Comparison of ENCODE assay signal across 1 cellular context in the genomic region with DNA sequence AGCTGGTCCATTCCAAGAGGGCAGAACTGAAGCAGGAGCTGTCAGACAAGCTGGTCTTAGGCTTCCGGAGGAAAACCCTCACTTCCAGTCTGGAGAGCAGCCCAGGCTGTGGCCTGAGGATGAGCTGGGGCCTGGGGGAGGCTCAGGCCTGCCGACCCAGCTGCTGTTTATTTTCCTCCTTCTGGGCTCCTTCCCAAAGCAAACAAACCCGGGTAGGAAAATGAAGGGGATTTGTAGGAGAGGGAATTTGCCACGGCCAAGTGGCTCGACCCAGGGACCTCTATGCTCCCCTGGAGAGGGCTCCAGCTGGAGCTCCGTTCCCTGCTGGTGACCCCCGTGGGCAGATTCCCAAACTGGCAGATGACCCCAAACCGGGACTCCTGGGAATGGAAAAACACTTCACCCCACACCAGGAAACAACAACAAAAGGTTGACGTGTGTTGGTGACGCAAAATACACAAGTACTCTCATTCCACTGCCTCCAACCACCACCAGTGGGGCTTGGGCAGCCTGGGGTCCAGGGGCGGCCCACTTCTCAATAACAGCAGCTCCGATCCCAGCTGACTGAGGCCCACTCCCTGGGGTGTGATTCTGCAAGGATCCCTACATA.
TF ChIP-seq lines count a peak whose summit lies in the region.

No MANE protein-coding gene starts in this region.

TF ChIP-seq in HepG2, 621 proteins besides CTCF, POLR2A, EP300 and RAD21 (continued from another document and continues in another):
- TF ChIP-seq ZBTB26 (CRISPR knock-in tag; IDR thresholded peaks at IDR 0.05; ENCODE audit: borderline replicate concordance) (peak; percentile 50; the same call in 1 of the 2 replicates), RXRB (CRISPR knock-in tag; IDR thresholded peaks at IDR 0.05; ENCODE audit: borderline replicate concordance) (peak; percentile 38), KDM2A (CRISPR knock-in tag; IDR thresholded peaks at IDR 0.05; ENCODE audit: borderline replicate concordance, low read depth) (peak; percentile 62), ZNF629 (CRISPR knock-in tag; conservative IDR thresholded peaks at IDR 0.05) (no peak; the same call in 1 of the 2 replicates), ZNF576 (CRISPR knock-in tag; IDR thresholded peaks at IDR 0.05) (0 out of 2 replicates have a peak, but pooled peaks have one; percentile 47), PAXIP1 (CRISPR knock-in tag; conservative IDR thresholded peaks at IDR 0.05) (peak; percentile 74), SMAD3 (CRISPR knock-in tag; IDR thresholded peaks at IDR 0.05) (peak; percentile 35; the same call in 1 of the 2 replicates), ZNF333 (CRISPR knock-in tag; IDR thresholded peaks at IDR 0.05; ENCODE audit: borderline replicate concordance) (0 out of 2 replicates have a peak, but pooled peaks have one; percentile 35), ZNF296 (CRISPR knock-in tag; conservative IDR thresholded peaks at IDR 0.05) (no peak; the same call in 1 of the 2 replicates), KLF15 (CRISPR knock-in tag; IDR thresholded peaks at IDR 0.05; ENCODE audit: borderline replicate concordance) (peak; percentile 61; the same call in 1 of the 2 replicates), HDAC1 (CRISPR knock-in tag; IDR thresholded peaks at IDR 0.05) (peak; percentile 80; the same call in 1 of the 2 replicates), MYC (CRISPR knock-in tag; IDR thresholded peaks at IDR 0.05; ENCODE audit: borderline replicate concordance) (no peak; the same call in 1 of the 2 replicates), BRCA1 (CRISPR knock-in tag; IDR thresholded peaks at IDR 0.05) (no peak), FIP1L1 (IDR thresholded peaks at IDR 0.05; ENCODE audit: borderline replicate concordance, insufficient read depth, low read depth, low read length) (no peak), ZNF496 (CRISPR knock-in tag; IDR thresholded peaks at IDR 0.05; ENCODE audit: insufficient replicate concordance) (no peak), ZSCAN9 (CRISPR knock-in tag; IDR thresholded peaks at IDR 0.05; ENCODE audit: borderline replicate concordance) (no peak), ZNF564 (CRISPR knock-in tag; IDR thresholded peaks at IDR 0.05) (no peak), ZNF275 (CRISPR knock-in tag; IDR thresholded peaks at IDR 0.05; ENCODE audit: borderline replicate concordance) (no peak), ZKSCAN1 (IDR thresholded peaks at IDR 0.05; ENCODE audit: low read length) (no peak), GMEB2 (CRISPR knock-in tag; IDR thresholded peaks at IDR 0.05; ENCODE audit: low read depth) (no peak), FOXK1 (CRISPR knock-in tag; IDR thresholded peaks at IDR 0.05; ENCODE audit: borderline replicate concordance, low read depth) (peak; percentile 62; the same call in 1 of the 2 replicates), ZC3H4 (CRISPR knock-in tag; IDR thresholded peaks at IDR 0.05; ENCODE audit: borderline replicate concordance) (no peak), RFXANK (CRISPR knock-in tag; IDR thresholded peaks at IDR 0.05) (no peak), PAWR (CRISPR knock-in tag; IDR thresholded peaks at IDR 0.05; ENCODE audit: borderline replicate concordance) (0 out of 2 replicates have a peak, but pooled peaks have one; percentile 49), KAT8 (CRISPR knock-in tag; IDR thresholded peaks at IDR 0.05) (peak; percentile 74), RBM22 (optimal IDR thresholded peaks at IDR 0.05; ENCODE audit: low read length) (no peak), ZNF773 (CRISPR knock-in tag; IDR thresholded peaks at IDR 0.05; ENCODE audit: borderline replicate concordance) (no peak), ONECUT2 (CRISPR knock-in tag; IDR thresholded peaks at IDR 0.05) (0 out of 2 replicates have a peak, but pooled peaks have one; percentile 32)
- TF ChIP-seq, protein P1, sequence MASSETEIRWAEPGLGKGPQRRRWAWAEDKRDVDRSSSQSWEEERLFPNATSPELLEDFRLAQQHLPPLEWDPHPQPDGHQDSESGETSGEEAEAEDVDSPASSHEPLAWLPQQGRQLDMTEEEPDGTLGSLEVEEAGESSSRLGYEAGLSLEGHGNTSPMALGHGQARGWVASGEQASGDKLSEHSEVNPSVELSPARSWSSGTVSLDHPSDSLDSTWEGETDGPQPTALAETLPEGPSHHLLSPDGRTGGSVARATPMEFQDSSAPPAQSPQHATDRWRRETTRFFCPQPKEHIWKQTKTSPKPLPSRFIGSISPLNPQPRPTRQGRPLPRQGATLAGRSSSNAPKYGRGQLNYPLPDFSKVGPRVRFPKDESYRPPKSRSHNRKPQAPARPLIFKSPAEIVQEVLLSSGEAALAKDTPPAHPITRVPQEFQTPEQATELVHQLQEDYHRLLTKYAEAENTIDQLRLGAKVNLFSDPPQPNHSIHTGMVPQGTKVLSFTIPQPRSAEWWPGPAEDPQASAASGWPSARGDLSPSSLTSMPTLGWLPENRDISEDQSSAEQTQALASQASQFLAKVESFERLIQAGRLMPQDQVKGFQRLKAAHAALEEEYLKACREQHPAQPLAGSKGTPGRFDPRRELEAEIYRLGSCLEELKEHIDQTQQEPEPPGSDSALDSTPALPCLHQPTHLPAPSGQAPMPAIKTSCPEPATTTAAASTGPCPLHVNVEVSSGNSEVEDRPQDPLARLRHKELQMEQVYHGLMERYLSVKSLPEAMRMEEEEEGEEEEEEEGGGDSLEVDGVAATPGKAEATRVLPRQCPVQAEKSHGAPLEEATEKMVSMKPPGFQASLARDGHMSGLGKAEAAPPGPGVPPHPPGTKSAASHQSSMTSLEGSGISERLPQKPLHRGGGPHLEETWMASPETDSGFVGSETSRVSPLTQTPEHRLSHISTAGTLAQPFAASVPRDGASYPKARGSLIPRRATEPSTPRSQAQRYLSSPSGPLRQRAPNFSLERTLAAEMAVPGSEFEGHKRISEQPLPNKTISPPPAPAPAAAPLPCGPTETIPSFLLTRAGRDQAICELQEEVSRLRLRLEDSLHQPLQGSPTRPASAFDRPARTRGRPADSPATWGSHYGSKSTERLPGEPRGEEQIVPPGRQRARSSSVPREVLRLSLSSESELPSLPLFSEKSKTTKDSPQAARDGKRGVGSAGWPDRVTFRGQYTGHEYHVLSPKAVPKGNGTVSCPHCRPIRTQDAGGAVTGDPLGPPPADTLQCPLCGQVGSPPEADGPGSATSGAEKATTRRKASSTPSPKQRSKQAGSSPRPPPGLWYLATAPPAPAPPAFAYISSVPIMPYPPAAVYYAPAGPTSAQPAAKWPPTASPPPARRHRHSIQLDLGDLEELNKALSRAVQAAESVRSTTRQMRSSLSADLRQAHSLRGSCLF (CRISPR knock-in tag; IDR thresholded peaks at IDR 0.05; ENCODE audit: borderline replicate concordance): 0 out of 2 replicates have a peak, but pooled peaks have one; percentile 23
- TF ChIP-seq, protein P2, sequence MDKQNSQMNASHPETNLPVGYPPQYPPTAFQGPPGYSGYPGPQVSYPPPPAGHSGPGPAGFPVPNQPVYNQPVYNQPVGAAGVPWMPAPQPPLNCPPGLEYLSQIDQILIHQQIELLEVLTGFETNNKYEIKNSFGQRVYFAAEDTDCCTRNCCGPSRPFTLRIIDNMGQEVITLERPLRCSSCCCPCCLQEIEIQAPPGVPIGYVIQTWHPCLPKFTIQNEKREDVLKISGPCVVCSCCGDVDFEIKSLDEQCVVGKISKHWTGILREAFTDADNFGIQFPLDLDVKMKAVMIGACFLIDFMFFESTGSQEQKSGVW (CRISPR knock-in tag; IDR thresholded peaks at IDR 0.05; ENCODE audit: borderline replicate concordance): no peak
- TF ChIP-seq, protein P3, sequence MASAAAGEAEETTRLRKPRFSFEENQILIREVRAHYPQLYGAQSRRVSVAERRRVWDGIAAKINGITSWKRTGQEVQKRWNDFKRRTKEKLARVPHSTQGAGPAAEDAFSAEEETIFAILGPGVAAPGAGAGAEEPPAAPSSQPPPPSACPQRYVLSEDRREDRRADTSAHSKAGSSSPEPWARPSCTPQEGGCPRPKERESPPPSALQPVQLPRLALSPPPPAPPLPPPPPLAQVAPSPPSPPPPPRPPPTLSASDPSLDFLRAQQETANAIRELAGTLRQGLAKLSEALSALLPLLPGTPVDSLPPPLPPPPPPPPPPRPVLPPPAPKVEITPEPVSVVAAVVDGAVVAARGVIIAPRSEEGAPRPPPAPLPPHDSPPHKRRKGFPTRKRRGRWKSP (CRISPR knock-in tag; IDR thresholded peaks at IDR 0.05): 0 out of 2 replicates have a peak, but pooled peaks have one; percentile 54
- TF ChIP-seq, protein P4, sequence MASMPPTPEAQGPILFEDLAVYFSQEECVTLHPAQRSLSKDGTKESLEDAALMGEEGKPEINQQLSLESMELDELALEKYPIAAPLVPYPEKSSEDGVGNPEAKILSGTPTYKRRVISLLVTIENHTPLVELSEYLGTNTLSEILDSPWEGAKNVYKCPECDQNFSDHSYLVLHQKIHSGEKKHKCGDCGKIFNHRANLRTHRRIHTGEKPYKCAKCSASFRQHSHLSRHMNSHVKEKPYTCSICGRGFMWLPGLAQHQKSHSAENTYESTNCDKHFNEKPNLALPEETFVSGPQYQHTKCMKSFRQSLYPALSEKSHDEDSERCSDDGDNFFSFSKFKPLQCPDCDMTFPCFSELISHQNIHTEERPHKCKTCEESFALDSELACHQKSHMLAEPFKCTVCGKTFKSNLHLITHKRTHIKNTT (CRISPR knock-in tag; IDR thresholded peaks at IDR 0.05): no peak
- TF ChIP-seq, protein P5, sequence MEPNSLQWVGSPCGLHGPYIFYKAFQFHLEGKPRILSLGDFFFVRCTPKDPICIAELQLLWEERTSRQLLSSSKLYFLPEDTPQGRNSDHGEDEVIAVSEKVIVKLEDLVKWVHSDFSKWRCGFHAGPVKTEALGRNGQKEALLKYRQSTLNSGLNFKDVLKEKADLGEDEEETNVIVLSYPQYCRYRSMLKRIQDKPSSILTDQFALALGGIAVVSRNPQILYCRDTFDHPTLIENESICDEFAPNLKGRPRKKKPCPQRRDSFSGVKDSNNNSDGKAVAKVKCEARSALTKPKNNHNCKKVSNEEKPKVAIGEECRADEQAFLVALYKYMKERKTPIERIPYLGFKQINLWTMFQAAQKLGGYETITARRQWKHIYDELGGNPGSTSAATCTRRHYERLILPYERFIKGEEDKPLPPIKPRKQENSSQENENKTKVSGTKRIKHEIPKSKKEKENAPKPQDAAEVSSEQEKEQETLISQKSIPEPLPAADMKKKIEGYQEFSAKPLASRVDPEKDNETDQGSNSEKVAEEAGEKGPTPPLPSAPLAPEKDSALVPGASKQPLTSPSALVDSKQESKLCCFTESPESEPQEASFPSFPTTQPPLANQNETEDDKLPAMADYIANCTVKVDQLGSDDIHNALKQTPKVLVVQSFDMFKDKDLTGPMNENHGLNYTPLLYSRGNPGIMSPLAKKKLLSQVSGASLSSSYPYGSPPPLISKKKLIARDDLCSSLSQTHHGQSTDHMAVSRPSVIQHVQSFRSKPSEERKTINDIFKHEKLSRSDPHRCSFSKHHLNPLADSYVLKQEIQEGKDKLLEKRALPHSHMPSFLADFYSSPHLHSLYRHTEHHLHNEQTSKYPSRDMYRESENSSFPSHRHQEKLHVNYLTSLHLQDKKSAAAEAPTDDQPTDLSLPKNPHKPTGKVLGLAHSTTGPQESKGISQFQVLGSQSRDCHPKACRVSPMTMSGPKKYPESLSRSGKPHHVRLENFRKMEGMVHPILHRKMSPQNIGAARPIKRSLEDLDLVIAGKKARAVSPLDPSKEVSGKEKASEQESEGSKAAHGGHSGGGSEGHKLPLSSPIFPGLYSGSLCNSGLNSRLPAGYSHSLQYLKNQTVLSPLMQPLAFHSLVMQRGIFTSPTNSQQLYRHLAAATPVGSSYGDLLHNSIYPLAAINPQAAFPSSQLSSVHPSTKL (CRISPR knock-in tag; IDR thresholded peaks at IDR 0.05): peak; percentile 81
